Comparison of ENCODE assay signal across 1 cellular context in the genomic region with DNA sequence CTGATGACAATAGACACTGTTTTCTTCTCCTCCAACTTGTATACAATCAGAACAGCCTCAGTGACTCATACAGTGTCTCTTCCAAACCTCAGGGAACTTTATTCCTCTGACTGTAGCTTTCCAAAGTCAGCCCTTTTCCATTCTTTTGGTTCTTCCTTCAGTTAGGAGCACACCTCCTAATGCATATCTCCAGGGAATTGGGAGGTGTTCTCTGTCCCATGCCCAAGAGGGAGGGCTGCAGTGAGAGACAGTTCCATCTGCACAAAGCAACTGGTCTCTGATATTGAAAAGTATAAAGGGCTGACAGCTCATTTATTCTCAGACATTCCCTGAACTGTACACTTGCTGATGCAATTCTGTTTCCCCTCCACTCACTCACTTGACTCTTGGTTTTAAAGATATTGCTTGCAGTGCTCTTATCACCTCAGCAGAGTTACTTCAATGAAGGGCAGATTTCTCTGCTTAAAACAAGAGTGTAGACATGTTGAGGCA.
TF ChIP-seq lines count a peak whose summit lies in the region.

No MANE protein-coding gene starts in this region.

TF ChIP-seq in K562, 482 proteins besides CTCF, POLR2A, EP300 and RAD21 (continued from another document and continues in another):
- TF ChIP-seq, protein P1, sequence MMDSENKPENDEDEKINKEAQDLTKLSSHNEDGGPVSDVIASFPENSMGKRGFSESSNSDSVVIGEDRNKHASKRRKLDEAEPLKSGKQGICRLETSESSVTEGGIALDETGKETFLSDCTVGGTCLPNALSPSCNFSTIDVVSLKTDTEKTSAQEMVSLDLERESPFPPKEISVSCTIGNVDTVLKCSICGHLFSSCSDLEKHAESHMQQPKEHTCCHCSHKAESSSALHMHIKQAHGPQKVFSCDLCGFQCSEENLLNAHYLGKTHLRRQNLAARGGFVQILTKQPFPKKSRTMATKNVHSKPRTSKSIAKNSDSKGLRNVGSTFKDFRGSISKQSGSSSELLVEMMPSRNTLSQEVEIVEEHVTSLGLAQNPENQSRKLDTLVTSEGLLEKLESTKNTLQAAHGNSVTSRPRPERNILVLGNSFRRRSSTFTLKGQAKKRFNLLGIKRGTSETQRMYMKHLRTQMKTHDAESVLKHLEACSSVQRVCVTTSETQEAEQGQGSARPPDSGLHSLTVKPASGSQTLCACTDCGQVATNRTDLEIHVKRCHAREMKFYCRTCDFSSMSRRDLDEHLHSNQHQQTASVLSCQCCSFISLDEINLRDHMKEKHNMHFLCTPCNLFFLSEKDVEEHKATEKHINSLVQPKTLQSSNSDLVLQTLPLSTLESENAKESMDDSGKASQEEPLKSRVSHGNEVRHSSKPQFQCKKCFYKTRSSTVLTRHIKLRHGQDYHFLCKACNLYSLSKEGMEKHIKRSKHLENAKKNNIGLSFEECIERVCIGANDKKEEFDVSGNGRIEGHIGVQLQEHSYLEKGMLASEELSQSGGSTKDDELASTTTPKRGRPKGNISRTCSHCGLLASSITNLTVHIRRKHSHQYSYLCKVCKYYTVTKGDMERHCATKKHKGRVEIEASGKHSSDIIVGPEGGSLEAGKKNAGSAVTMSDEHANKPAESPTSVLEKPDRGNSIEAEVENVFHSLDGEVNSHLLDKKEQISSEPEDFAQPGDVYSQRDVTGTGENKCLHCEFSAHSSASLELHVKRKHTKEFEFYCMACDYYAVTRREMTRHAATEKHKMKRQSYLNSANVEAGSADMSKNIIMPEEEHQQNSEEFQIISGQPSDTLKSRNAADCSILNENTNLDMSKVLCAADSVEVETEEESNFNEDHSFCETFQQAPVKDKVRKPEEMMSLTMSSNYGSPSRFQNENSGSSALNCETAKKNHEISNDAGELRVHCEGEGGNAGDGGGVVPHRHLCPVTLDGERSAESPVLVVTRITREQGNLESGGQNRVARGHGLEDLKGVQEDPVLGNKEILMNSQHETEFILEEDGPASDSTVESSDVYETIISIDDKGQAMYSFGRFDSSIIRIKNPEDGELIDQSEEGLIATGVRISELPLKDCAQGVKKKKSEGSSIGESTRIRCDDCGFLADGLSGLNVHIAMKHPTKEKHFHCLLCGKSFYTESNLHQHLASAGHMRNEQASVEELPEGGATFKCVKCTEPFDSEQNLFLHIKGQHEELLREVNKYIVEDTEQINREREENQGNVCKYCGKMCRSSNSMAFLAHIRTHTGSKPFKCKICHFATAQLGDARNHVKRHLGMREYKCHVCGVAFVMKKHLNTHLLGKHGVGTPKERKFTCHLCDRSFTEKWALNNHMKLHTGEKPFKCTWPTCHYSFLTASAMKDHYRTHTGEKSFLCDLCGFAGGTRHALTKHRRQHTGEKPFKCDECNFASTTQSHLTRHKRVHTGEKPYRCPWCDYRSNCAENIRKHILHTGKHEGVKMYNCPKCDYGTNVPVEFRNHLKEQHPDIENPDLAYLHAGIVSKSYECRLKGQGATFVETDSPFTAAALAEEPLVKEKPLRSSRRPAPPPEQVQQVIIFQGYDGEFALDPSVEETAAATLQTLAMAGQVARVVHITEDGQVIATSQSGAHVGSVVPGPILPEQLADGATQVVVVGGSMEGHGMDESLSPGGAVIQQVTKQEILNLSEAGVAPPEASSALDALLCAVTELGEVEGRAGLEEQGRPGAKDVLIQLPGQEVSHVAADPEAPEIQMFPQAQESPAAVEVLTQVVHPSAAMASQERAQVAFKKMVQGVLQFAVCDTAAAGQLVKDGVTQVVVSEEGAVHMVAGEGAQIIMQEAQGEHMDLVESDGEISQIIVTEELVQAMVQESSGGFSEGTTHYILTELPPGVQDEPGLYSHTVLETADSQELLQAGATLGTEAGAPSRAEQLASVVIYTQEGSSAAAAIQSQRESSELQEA (IDR thresholded peaks at IDR 0.05; ENCODE audit: low read depth): no peak
- TF ChIP-seq, protein P2, sequence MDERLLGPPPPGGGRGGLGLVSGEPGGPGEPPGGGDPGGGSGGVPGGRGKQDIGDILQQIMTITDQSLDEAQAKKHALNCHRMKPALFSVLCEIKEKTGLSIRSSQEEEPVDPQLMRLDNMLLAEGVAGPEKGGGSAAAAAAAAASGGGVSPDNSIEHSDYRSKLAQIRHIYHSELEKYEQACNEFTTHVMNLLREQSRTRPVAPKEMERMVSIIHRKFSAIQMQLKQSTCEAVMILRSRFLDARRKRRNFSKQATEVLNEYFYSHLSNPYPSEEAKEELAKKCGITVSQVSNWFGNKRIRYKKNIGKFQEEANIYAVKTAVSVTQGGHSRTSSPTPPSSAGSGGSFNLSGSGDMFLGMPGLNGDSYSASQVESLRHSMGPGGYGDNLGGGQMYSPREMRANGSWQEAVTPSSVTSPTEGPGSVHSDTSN (CRISPR knock-in tag; IDR thresholded peaks at IDR 0.05; ENCODE audit: low read depth): no peak
- TF ChIP-seq, protein P2 (tag; conservative IDR thresholded peaks at IDR 0.05; ENCODE audit: low read depth): peak; percentile 62; the same call in 1 of the 2 replicates
- TF ChIP-seq TAL1 (IDR thresholded peaks at IDR 0.05) (peak; percentile 33; the same call in 1 of the 2 replicates), ILF3 (IDR thresholded peaks at IDR 0.05; ENCODE audit: borderline replicate concordance) (no peak), JUND (IDR thresholded peaks at IDR 0.05; ENCODE audit: borderline replicate concordance, low read depth, low read length) (peak; percentile 59), JUND (tag; IDR thresholded peaks at IDR 0.05; ENCODE audit: borderline replicate concordance, low read depth, low read length) (no peak; the same call in 2 of the 3 replicates), SMARCA4 (IDR thresholded peaks at IDR 0.05) (peak; percentile 5; the same call in 1 of the 2 replicates), SMAD1 (IDR thresholded peaks at IDR 0.05; ENCODE audit: low read depth, low read length, partially characterized antibody) (no peak), ZNF3 (CRISPR knock-in tag; IDR thresholded peaks at IDR 0.05) (no peak), CEBPG (CRISPR knock-in tag; IDR thresholded peaks at IDR 0.05) (0 out of 2 replicates have a peak, but pooled peaks have one; percentile 26), CEBPG (tag; conservative IDR thresholded peaks at IDR 0.05 in 1 of 2, IDR thresholded peaks at IDR 0.05 in 1 of 2) (peak; percentile 74 to 86), SOX6 (IDR thresholded peaks at IDR 0.05) (0 out of 2 replicates have a peak, but pooled peaks have one; percentile 7), NR3C1 (CRISPR knock-in tag; IDR thresholded peaks at IDR 0.05) (no peak)
- TF ChIP-seq, protein P3, sequence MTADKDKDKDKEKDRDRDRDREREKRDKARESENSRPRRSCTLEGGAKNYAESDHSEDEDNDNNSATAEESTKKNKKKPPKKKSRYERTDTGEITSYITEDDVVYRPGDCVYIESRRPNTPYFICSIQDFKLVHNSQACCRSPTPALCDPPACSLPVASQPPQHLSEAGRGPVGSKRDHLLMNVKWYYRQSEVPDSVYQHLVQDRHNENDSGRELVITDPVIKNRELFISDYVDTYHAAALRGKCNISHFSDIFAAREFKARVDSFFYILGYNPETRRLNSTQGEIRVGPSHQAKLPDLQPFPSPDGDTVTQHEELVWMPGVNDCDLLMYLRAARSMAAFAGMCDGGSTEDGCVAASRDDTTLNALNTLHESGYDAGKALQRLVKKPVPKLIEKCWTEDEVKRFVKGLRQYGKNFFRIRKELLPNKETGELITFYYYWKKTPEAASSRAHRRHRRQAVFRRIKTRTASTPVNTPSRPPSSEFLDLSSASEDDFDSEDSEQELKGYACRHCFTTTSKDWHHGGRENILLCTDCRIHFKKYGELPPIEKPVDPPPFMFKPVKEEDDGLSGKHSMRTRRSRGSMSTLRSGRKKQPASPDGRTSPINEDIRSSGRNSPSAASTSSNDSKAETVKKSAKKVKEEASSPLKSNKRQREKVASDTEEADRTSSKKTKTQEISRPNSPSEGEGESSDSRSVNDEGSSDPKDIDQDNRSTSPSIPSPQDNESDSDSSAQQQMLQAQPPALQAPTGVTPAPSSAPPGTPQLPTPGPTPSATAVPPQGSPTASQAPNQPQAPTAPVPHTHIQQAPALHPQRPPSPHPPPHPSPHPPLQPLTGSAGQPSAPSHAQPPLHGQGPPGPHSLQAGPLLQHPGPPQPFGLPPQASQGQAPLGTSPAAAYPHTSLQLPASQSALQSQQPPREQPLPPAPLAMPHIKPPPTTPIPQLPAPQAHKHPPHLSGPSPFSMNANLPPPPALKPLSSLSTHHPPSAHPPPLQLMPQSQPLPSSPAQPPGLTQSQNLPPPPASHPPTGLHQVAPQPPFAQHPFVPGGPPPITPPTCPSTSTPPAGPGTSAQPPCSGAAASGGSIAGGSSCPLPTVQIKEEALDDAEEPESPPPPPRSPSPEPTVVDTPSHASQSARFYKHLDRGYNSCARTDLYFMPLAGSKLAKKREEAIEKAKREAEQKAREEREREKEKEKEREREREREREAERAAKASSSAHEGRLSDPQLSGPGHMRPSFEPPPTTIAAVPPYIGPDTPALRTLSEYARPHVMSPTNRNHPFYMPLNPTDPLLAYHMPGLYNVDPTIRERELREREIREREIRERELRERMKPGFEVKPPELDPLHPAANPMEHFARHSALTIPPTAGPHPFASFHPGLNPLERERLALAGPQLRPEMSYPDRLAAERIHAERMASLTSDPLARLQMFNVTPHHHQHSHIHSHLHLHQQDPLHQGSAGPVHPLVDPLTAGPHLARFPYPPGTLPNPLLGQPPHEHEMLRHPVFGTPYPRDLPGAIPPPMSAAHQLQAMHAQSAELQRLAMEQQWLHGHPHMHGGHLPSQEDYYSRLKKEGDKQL (CRISPR knock-in tag; IDR thresholded peaks at IDR 0.05; ENCODE audit: borderline replicate concordance): no peak
- TF ChIP-seq, protein P4, sequence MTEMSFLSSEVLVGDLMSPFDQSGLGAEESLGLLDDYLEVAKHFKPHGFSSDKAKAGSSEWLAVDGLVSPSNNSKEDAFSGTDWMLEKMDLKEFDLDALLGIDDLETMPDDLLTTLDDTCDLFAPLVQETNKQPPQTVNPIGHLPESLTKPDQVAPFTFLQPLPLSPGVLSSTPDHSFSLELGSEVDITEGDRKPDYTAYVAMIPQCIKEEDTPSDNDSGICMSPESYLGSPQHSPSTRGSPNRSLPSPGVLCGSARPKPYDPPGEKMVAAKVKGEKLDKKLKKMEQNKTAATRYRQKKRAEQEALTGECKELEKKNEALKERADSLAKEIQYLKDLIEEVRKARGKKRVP (CRISPR knock-in tag; IDR thresholded peaks at IDR 0.05): peak; percentile 93
- TF ChIP-seq, protein P5, sequence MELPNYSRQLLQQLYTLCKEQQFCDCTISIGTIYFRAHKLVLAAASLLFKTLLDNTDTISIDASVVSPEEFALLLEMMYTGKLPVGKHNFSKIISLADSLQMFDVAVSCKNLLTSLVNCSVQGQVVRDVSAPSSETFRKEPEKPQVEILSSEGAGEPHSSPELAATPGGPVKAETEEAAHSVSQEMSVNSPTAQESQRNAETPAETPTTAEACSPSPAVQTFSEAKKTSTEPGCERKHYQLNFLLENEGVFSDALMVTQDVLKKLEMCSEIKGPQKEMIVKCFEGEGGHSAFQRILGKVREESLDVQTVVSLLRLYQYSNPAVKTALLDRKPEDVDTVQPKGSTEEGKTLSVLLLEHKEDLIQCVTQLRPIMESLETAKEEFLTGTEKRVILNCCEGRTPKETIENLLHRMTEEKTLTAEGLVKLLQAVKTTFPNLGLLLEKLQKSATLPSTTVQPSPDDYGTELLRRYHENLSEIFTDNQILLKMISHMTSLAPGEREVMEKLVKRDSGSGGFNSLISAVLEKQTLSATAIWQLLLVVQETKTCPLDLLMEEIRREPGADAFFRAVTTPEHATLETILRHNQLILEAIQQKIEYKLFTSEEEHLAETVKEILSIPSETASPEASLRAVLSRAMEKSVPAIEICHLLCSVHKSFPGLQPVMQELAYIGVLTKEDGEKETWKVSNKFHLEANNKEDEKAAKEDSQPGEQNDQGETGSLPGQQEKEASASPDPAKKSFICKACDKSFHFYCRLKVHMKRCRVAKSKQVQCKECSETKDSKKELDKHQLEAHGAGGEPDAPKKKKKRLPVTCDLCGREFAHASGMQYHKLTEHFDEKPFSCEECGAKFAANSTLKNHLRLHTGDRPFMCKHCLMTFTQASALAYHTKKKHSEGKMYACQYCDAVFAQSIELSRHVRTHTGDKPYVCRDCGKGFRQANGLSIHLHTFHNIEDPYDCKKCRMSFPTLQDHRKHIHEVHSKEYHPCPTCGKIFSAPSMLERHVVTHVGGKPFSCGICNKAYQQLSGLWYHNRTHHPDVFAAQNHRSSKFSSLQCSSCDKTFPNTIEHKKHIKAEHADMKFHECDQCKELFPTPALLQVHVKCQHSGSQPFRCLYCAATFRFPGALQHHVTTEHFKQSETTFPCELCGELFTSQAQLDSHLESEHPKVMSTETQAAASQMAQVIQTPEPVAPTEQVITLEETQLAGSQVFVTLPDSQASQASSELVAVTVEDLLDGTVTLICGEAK (IDR thresholded peaks at IDR 0.05): peak; percentile 34; the same call in 1 of the 2 replicates
- TF ChIP-seq, protein P5 (CRISPR knock-in tag; IDR thresholded peaks at IDR 0.05): no peak
- TF ChIP-seq, protein P6, sequence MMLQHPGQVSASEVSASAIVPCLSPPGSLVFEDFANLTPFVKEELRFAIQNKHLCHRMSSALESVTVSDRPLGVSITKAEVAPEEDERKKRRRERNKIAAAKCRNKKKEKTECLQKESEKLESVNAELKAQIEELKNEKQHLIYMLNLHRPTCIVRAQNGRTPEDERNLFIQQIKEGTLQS (IDR thresholded peaks at IDR 0.05): peak; percentile 92
- TF ChIP-seq, protein P6 (CRISPR knock-in tag; conservative IDR thresholded peaks at IDR 0.05): no peak
